In genomic region chr19:5463959-5464358, GRCh38 we compare ENCODE assay signal across 1 cellular context.
TF ChIP-seq lines count a peak whose summit lies in the region.

No MANE protein-coding gene starts in this region.

TF ChIP-seq in HepG2, 621 proteins besides CTCF, POLR2A, EP300 and RAD21 (continued from another document):
- TF ChIP-seq SOX13 (IDR thresholded peaks at IDR 0.05) (no peak), SOX13 (CRISPR knock-in tag; conservative IDR thresholded peaks at IDR 0.05 in 1 of 2, IDR thresholded peaks at IDR 0.05 in 1 of 2) (peak in 1 of 2 experiments; percentile 42; a peak in 2 of 4 replicates), RXRB (CRISPR knock-in tag; IDR thresholded peaks at IDR 0.05; ENCODE audit: borderline replicate concordance) (0 out of 2 replicates have a peak, but pooled peaks have one; percentile 28), NCOA1 (CRISPR knock-in tag; IDR thresholded peaks at IDR 0.05) (no peak), CBX1 (IDR thresholded peaks at IDR 0.05; ENCODE audit: low read depth) (no peak), ZBTB42 (CRISPR knock-in tag; IDR thresholded peaks at IDR 0.05) (no peak), U2AF1 (optimal IDR thresholded peaks at IDR 0.05; ENCODE audit: low read depth, low read length) (no peak), TBP (CRISPR knock-in tag; IDR thresholded peaks at IDR 0.05) (no peak), FOXO1 (CRISPR knock-in tag; IDR thresholded peaks at IDR 0.05) (0 out of 2 replicates have a peak, but pooled peaks have one; percentile 18), PPARG (CRISPR knock-in tag; conservative IDR thresholded peaks at IDR 0.05) (peak; percentile 90), XBP1 (CRISPR knock-in tag; IDR thresholded peaks at IDR 0.05) (no peak), FOXP1 (IDR thresholded peaks at IDR 0.05) (no peak), FOXP1 (CRISPR knock-in tag; IDR thresholded peaks at IDR 0.05) (0 out of 2 replicates have a peak, but pooled peaks have one; percentile 20)
- TF ChIP-seq, protein P1, sequence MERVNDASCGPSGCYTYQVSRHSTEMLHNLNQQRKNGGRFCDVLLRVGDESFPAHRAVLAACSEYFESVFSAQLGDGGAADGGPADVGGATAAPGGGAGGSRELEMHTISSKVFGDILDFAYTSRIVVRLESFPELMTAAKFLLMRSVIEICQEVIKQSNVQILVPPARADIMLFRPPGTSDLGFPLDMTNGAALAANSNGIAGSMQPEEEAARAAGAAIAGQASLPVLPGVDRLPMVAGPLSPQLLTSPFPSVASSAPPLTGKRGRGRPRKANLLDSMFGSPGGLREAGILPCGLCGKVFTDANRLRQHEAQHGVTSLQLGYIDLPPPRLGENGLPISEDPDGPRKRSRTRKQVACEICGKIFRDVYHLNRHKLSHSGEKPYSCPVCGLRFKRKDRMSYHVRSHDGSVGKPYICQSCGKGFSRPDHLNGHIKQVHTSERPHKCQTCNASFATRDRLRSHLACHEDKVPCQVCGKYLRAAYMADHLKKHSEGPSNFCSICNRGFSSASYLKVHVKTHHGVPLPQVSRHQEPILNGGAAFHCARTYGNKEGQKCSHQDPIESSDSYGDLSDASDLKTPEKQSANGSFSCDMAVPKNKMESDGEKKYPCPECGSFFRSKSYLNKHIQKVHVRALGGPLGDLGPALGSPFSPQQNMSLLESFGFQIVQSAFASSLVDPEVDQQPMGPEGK (CRISPR knock-in tag; IDR thresholded peaks at IDR 0.05), result peak; percentile 44; the same call in 1 of the 2 replicates
- TF ChIP-seq, protein P2, sequence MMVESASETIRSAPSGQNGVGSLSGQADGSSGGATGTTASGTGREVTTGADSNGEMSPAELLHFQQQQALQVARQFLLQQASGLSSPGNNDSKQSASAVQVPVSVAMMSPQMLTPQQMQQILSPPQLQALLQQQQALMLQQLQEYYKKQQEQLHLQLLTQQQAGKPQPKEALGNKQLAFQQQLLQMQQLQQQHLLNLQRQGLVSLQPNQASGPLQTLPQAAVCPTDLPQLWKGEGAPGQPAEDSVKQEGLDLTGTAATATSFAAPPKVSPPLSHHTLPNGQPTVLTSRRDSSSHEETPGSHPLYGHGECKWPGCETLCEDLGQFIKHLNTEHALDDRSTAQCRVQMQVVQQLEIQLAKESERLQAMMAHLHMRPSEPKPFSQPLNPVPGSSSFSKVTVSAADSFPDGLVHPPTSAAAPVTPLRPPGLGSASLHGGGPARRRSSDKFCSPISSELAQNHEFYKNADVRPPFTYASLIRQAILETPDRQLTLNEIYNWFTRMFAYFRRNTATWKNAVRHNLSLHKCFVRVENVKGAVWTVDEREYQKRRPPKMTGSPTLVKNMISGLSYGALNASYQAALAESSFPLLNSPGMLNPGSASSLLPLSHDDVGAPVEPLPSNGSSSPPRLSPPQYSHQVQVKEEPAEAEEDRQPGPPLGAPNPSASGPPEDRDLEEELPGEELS (CRISPR knock-in tag; IDR thresholded peaks at IDR 0.05), result peak; percentile 46
- TF ChIP-seq, protein P3, sequence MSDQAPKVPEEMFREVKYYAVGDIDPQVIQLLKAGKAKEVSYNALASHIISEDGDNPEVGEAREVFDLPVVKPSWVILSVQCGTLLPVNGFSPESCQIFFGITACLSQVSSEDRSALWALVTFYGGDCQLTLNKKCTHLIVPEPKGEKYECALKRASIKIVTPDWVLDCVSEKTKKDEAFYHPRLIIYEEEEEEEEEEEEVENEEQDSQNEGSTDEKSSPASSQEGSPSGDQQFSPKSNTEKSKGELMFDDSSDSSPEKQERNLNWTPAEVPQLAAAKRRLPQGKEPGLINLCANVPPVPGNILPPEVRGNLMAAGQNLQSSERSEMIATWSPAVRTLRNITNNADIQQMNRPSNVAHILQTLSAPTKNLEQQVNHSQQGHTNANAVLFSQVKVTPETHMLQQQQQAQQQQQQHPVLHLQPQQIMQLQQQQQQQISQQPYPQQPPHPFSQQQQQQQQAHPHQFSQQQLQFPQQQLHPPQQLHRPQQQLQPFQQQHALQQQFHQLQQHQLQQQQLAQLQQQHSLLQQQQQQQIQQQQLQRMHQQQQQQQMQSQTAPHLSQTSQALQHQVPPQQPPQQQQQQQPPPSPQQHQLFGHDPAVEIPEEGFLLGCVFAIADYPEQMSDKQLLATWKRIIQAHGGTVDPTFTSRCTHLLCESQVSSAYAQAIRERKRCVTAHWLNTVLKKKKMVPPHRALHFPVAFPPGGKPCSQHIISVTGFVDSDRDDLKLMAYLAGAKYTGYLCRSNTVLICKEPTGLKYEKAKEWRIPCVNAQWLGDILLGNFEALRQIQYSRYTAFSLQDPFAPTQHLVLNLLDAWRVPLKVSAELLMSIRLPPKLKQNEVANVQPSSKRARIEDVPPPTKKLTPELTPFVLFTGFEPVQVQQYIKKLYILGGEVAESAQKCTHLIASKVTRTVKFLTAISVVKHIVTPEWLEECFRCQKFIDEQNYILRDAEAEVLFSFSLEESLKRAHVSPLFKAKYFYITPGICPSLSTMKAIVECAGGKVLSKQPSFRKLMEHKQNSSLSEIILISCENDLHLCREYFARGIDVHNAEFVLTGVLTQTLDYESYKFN (CRISPR knock-in tag; conservative IDR thresholded peaks at IDR 0.05), result 0 out of 2 replicates have a peak, but pooled peaks have one; percentile 40
- TF ChIP-seq, protein P4, sequence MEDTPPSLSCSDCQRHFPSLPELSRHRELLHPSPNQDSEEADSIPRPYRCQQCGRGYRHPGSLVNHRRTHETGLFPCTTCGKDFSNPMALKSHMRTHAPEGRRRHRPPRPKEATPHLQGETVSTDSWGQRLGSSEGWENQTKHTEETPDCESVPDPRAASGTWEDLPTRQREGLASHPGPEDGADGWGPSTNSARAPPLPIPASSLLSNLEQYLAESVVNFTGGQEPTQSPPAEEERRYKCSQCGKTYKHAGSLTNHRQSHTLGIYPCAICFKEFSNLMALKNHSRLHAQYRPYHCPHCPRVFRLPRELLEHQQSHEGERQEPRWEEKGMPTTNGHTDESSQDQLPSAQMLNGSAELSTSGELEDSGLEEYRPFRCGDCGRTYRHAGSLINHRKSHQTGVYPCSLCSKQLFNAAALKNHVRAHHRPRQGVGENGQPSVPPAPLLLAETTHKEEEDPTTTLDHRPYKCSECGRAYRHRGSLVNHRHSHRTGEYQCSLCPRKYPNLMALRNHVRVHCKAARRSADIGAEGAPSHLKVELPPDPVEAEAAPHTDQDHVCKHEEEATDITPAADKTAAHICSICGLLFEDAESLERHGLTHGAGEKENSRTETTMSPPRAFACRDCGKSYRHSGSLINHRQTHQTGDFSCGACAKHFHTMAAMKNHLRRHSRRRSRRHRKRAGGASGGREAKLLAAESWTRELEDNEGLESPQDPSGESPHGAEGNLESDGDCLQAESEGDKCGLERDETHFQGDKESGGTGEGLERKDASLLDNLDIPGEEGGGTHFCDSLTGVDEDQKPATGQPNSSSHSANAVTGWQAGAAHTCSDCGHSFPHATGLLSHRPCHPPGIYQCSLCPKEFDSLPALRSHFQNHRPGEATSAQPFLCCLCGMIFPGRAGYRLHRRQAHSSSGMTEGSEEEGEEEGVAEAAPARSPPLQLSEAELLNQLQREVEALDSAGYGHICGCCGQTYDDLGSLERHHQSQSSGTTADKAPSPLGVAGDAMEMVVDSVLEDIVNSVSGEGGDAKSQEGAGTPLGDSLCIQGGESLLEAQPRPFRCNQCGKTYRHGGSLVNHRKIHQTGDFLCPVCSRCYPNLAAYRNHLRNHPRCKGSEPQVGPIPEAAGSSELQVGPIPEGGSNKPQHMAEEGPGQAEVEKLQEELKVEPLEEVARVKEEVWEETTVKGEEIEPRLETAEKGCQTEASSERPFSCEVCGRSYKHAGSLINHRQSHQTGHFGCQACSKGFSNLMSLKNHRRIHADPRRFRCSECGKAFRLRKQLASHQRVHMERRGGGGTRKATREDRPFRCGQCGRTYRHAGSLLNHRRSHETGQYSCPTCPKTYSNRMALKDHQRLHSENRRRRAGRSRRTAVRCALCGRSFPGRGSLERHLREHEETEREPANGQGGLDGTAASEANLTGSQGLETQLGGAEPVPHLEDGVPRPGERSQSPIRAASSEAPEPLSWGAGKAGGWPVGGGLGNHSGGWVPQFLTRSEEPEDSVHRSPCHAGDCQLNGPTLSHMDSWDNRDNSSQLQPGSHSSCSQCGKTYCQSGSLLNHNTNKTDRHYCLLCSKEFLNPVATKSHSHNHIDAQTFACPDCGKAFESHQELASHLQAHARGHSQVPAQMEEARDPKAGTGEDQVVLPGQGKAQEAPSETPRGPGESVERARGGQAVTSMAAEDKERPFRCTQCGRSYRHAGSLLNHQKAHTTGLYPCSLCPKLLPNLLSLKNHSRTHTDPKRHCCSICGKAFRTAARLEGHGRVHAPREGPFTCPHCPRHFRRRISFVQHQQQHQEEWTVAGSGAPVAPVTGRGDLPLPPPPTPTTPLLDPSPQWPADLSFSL (CRISPR knock-in tag; IDR thresholded peaks at IDR 0.05), result no peak
- TF ChIP-seq, protein P5, sequence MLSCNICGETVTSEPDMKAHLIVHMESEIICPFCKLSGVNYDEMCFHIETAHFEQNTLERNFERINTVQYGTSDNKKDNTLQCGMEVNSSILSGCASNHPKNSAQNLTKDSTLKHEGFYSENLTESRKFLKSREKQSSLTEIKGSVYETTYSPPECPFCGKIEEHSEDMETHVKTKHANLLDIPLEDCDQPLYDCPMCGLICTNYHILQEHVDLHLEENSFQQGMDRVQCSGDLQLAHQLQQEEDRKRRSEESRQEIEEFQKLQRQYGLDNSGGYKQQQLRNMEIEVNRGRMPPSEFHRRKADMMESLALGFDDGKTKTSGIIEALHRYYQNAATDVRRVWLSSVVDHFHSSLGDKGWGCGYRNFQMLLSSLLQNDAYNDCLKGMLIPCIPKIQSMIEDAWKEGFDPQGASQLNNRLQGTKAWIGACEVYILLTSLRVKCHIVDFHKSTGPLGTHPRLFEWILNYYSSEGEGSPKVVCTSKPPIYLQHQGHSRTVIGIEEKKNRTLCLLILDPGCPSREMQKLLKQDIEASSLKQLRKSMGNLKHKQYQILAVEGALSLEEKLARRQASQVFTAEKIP (CRISPR knock-in tag; IDR thresholded peaks at IDR 0.05; ENCODE audit: borderline replicate concordance), result no peak
